Comparison of ENCODE assay signal across 8 cellular contexts in the genomic region with DNA sequence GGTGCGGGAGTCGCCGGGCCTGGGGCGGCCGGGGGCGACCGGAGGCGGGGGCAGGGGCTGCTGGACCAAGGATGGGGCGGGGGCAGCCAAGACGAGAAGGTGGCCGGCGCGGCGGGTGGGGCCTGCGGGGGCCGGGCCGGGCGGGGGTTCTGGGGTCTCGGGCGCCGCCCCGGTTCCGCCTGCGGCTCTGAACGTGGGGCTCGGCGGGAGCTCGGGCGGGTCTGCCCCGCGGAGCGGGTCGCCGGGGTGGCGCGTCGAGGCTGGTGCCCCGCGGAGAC. TPM values are rescaled to one million over a fixed set of nuclear protein-coding genes. Genes with fewer than 3 reads are reported as not detected.
A peak's percentile ranks its signal among the peaks of the same experiment; 100 is the strongest.
DNase-seq lines count a peak whose midpoint lies in the region; ATAC-seq and TF ChIP-seq lines count a peak whose summit lies in the region.

No MANE protein-coding gene starts in this region.

- no peaks in the 10 kb centered on the region for H3K9me3 Mint-ChIP-seq in activated CD8-positive, alpha-beta memory T cell treated with anti-CD3 and anti-CD28 coated beads, Interleukin-2, amount 10 ng/mL, durations not matched to agents 7 days and 5 days (ENCODE audit: low read depth)

- peaks cover 28% of the 10 kb centered on the region for H3K4me1 Mint-ChIP-seq in activated CD8-positive, alpha-beta memory T cell treated with anti-CD3 and anti-CD28 coated beads, Interleukin-2, amount 10 ng/mL, durations not matched to agents 7 days and 5 days

- CTCF ChIA-PET in activated CD8-positive, alpha-beta memory T cell treated with anti-CD3 and anti-CD28 coated beads, Interleukin-2, amount 10 ng/mL, durations not matched to agents 7 days and 5 days (lab: Charles Lee): interaction anchor here (1.1 to 2.0 kb wide), 5 partner anchors 23 to 182 kb away, joined by 3 to 11 read pairs (median 4); a partner anchor contains a TSS

- H3K9me3 ChIP-seq in suprapubic skin: no peaks in the 10 kb centered on the region

- H3K36me3 Mint-ChIP-seq in activated CD8-positive, alpha-beta memory T cell treated with anti-CD3 and anti-CD28 coated beads, Interleukin-2, amount 10 ng/mL, durations not matched to agents 7 days and 5 days: peaks cover 23% of the 10 kb centered on the region

- H3K4me3 Mint-ChIP-seq in activated CD8-positive, alpha-beta memory T cell treated with anti-CD3 and anti-CD28 coated beads, Interleukin-2, amount 10 ng/mL, durations not matched to agents 7 days and 5 days: peak overlapping the region; percentile 89

- no peak for DNase-seq in activated CD8-positive, alpha-beta memory T cell treated with anti-CD3 and anti-CD28 coated beads, Interleukin-2, amount 10 ng/mL, durations not matched to agents 7 days and 5 days
- no peak for DNase-seq in activated CD8-positive, alpha-beta memory T cell treated with anti-CD3 and anti-CD28 coated beads for 24 hours
- DNase-seq in suprapubic skin (ENCODE audit: low spot score in 2 of 2): no peak
- DNase-seq in HK-2 (ENCODE audit: unreplicated experiment): no peak
- DNase-seq in left lobe of liver (ENCODE audit: low spot score): no peak

- peaks cover 23% of the 10 kb centered on the region for H3K36me3 ChIP-seq in suprapubic skin

- H3K27ac ChIP-seq in adipose tissue (ENCODE audit: low read depth, low read length): peak overlapping the region; percentile 65
- H3K27ac ChIP-seq in layer of hippocampus (ENCODE audit: low read depth, low read length): peak overlapping the region; percentile 73
- H3K27ac ChIP-seq in suprapubic skin: peak overlapping the region; percentile 98

- WGBS in adipose tissue, 3 donors: 0 to 1% (median 1%) methylated on average over 17 to 39 of the region's 39 CpGs
- WGBS in suprapubic skin: 0% methylated on average over 1 of the region's 39 CpGs

- no peaks in the 10 kb centered on the region for H3K27me3 Mint-ChIP-seq in activated CD8-positive, alpha-beta memory T cell treated with anti-CD3 and anti-CD28 coated beads, Interleukin-2, amount 10 ng/mL, durations not matched to agents 7 days and 5 days

- H3K4me3 ChIP-seq in suprapubic skin: peak overlapping the region; percentile 96

- H3K27me3 ChIP-seq in layer of hippocampus (ENCODE audit: control insufficient read depth, insufficient read depth, low read length): no peaks in the 10 kb centered on the region
- no peaks in the 10 kb centered on the region for H3K27me3 ChIP-seq in suprapubic skin

- peaks cover 49% of the 10 kb centered on the region for H3K4me1 ChIP-seq in suprapubic skin

- TF ChIP-seq EP300 in suprapubic skin (IDR thresholded peaks at IDR 0.05): no peak

- no peak for TF ChIP-seq POLR2A in suprapubic skin (IDR thresholded peaks at IDR 0.05)

- H3K27ac Mint-ChIP-seq in activated CD8-positive, alpha-beta memory T cell treated with anti-CD3 and anti-CD28 coated beads, Interleukin-2, amount 10 ng/mL, durations not matched to agents 7 days and 5 days: peak overlapping the region; percentile 98

- ATAC-seq in activated CD8-positive, alpha-beta memory T cell treated with anti-CD3 and anti-CD28 coated beads, Interleukin-2, amount 10 ng/mL, durations not matched to agents 7 days and 5 days: no peak
- ATAC-seq in GM18907 (IDR thresholded peaks at IDR 0.05; ENCODE audit: unreplicated experiment) (no peak), left lobe of liver (no peak)

- TF ChIP-seq CTCF in suprapubic skin (IDR thresholded peaks at IDR 0.05): no peak

RNA-seq across cellular contexts. Expression of a gene that starts 0.2 kb away (rescaled TPM):
- 100 to 1,000 TPM; 105 to 133 TPM for total RNA-seq in activated CD8-positive, alpha-beta memory T cell treated with anti-CD3 and anti-CD28 coated beads, Interleukin-2, amount 10 ng/mL, durations not matched to agents 7 days and 5 days
- 100 to 1,000 TPM in 1 of 3 donors, 10 to 100 TPM in 2; 73.2 to 131 (median 81.4) TPM for polyA plus RNA-seq in adipose tissue
- total RNA-seq in suprapubic skin: 100 to 1,000 TPM in 3 of 4 donors, 10 to 100 TPM in 1; 84.7 to 155 (median 146) TPM
- 61.0 TPM for total RNA-seq in left lobe of liver
